Comparison of ENCODE assay signal across 21 cellular contexts in genomic region chr13:33910267-33910666, GRCh38.
"Had no signal": no experiment of that assay in that cellular context is flagged by ENCODE, and none has a peak within 500 bp of the region (broad histone marks: within the 10 kb centered on the region; RNA-seq: fewer than 3 reads in every experiment).

No MANE protein-coding gene starts in this region.

- H3K27me3 ChIP-seq: adrenal gland, body of pancreas had no signal

- H3K4me3 ChIP-seq: adrenal gland, body of pancreas had no signal

- H3K9me3 ChIP-seq: adrenal gland, body of pancreas had no signal

- ATAC-seq: activated CD8-positive, alpha-beta T cell treated with anti-CD3 and anti-CD28 coated beads, Interleukin-2, amount 10 ng/mL, durations not matched to agents 7 days and 5 days; body of pancreas; PC-3; T-helper 17 cell; WTC11 had no signal

- H3K27ac ChIP-seq: adrenal gland, body of pancreas, KMS-11 had no signal

- H3K36me3 ChIP-seq: adrenal gland had no signal

- DNase-seq: activated CD4-positive, alpha-beta T cell treated with anti-CD3 and anti-CD28 coated beads for 48 hours; activated CD4-positive, alpha-beta T cell treated with anti-CD3 and anti-CD28 coated beads, Interleukin-2, amount 50 U/mL, for 4 hours; activated CD4-positive, CD25-positive, alpha-beta regulatory T cell treated with anti-CD3 and anti-CD28 coated beads, Interleukin-2, amount 50 U/mL, for 72 hours; activated CD8-positive, alpha-beta memory T cell treated with anti-CD3 and anti-CD28 coated beads, Interleukin-2, amount 50 U/mL, for 48 hours; activated CD8-positive, alpha-beta T cell treated with anti-CD3 and anti-CD28 coated beads, Interleukin-2, amount 10 ng/mL, durations not matched to agents 7 days and 5 days; activated naive CD4-positive, alpha-beta T cell treated with anti-CD3 and anti-CD28 coated beads, Interleukin-2, amount 50 U/mL, for 16 hours; activated naive CD8-positive, alpha-beta T cell treated with anti-CD3 and anti-CD28 coated beads, Interleukin-2, amount 10 ng/mL, durations not matched to agents 7 days and 5 days; activated T-cell treated with anti-CD3 and anti-CD28 coated beads, Interleukin-2, amount 50 U/mL, for 1 hour; adrenal gland; anterior cingulate cortex; body of pancreas; NCI-H1092; NCI-H1417; NCI-H2029 treated with DMSO at 0.1 percent for 48 hours; NCI-H526 treated with DMSO at 0.1 percent for 48 hours; PC-3; SIG-M5; T-helper 17 cell; T-helper 9 cell had no signal

- H3K4me1 ChIP-seq: adrenal gland, body of pancreas had no signal
